1 cellular context compared by ENCODE assay signal in the genomic region with DNA sequence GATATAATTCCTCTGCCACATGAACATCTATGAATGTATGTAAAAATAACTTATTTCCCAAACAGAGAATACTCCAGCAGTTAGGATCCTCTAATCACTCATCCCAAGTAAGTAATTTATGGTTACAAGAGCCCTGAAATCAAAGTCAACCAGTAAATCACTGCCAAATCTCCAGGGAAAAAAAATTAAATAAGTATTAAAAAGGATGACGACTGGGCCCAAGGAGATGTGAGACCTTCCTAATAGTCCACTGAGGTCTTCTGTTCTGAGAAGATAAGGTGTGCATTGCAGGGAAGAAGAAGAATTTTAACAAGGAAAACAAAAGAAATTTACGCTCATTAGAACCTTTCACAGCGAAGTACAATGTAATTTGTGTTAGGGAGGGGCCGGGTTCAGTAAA.
TF ChIP-seq lines count a peak whose summit lies in the region.

No MANE protein-coding gene starts in this region.

TF ChIP-seq in IMR-90, 13 proteins besides CTCF, POLR2A, EP300 and RAD21:
- TF ChIP-seq FOS (IDR thresholded peaks at IDR 0.05; ENCODE audit: low read depth, low read length) (no peak), MAFK (IDR thresholded peaks at IDR 0.05; ENCODE audit: low read depth, low read length) (no peak), NFE2L2 (IDR thresholded peaks at IDR 0.05; ENCODE audit: low read depth, low read length) (no peak), SMC3 (IDR thresholded peaks at IDR 0.05; ENCODE audit: low read depth, low read length) (no peak), RFX5 (IDR thresholded peaks at IDR 0.05; ENCODE audit: low read depth, low read length) (no peak), MAZ (IDR thresholded peaks at IDR 0.05; ENCODE audit: borderline replicate concordance, low read depth, low read length) (no peak), MXI1 (IDR thresholded peaks at IDR 0.05; ENCODE audit: borderline replicate concordance, low read depth, low read length) (no peak), CHD1 (IDR thresholded peaks at IDR 0.05; ENCODE audit: low read depth, low read length) (no peak), CEBPB (IDR thresholded peaks at IDR 0.05; ENCODE audit: low read depth, low read length) (no peak), RCOR1 (IDR thresholded peaks at IDR 0.05; ENCODE audit: insufficient replicate concordance, low read length) (no peak), BHLHE40 (IDR thresholded peaks at IDR 0.05; ENCODE audit: low read depth, low read length) (no peak)
- TF ChIP-seq, protein P1, sequence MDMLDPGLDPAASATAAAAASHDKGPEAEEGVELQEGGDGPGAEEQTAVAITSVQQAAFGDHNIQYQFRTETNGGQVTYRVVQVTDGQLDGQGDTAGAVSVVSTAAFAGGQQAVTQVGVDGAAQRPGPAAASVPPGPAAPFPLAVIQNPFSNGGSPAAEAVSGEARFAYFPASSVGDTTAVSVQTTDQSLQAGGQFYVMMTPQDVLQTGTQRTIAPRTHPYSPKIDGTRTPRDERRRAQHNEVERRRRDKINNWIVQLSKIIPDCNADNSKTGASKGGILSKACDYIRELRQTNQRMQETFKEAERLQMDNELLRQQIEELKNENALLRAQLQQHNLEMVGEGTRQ (IDR thresholded peaks at IDR 0.05; ENCODE audit: low read depth, low read length): no peak
- TF ChIP-seq, protein P2, sequence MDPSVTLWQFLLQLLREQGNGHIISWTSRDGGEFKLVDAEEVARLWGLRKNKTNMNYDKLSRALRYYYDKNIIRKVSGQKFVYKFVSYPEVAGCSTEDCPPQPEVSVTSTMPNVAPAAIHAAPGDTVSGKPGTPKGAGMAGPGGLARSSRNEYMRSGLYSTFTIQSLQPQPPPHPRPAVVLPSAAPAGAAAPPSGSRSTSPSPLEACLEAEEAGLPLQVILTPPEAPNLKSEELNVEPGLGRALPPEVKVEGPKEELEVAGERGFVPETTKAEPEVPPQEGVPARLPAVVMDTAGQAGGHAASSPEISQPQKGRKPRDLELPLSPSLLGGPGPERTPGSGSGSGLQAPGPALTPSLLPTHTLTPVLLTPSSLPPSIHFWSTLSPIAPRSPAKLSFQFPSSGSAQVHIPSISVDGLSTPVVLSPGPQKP (IDR thresholded peaks at IDR 0.05; ENCODE audit: borderline replicate concordance, low read depth, low read length): no peak
